In genomic region chr2:20118051-20118450, GRCh38 we compare ENCODE assay signal across 22 cellular contexts.
DNase-seq lines count a peak whose midpoint lies in the region; ATAC-seq, FAIRE-seq and TF ChIP-seq lines count a peak whose summit lies in the region.
"Had no signal": no experiment of that assay in that cellular context is flagged by ENCODE, and none has a peak within 500 bp of the region (broad histone marks: within the 10 kb centered on the region; RNA-seq: fewer than 3 reads in every experiment).

No MANE protein-coding gene starts in this region.

- H3K79me1 ChIP-seq in H1 (ENCODE audit: low read depth, low read length) (no peaks in the 10 kb centered on the region), trophoblast cell (ENCODE audit: low read length) (peaks cover 24% of the 10 kb centered on the region)

- DNase-seq in H1 (ENCODE audit: low read depth in 1 of 2, low spot score in 2 of 2) (no peak), trophoblast cell (no peak), germinal center (ENCODE audit: low spot score) (no peak), heart right ventricle (no peak)
- no peak for DNase-seq in activated CD4-positive, alpha-beta T cell treated with anti-CD3 and anti-CD28 coated beads, Interleukin-2, amount 50 U/mL, for 1 hour
- DNase-seq: CD4-positive, alpha-beta T cell; CD8-positive, alpha-beta memory T cell; DMS 273 treated with DMSO at 0.1 percent for 48 hours; DMS79; EL; GDM1; HFFc6 had no signal

- intact Hi-C loops in heart right ventricle (cut with DNase I): no loop called here

- no peaks in the 10 kb centered on the region for H4K20me1 ChIP-seq in BLaER1 treated with 17β-estradiol and CSF1 and Interleukin-3, amounts not matched to agents 10 nM and 100 nM
- H4K20me1 ChIP-seq in H1 (replicated peaks in 1 of 2; ENCODE audit: control insufficient read depth in 1 of 2, insufficient read depth in 2 of 2, low read length in 2 of 2): peaks cover 0 to 4% of the 10 kb centered on the region in 2 experiments
- H4K20me1 ChIP-seq: BLaER1 had no signal

- peak overlapping the region; percentile 57; the same call in 1 of the 2 replicates for H4K8ac ChIP-seq in H1 (ENCODE audit: extremely low read depth, insufficient read depth, low read length)
- H4K8ac ChIP-seq in trophoblast cell (ENCODE audit: low read depth, low read length): no peak overlapping the region

- peaks cover 5% of the 10 kb centered on the region; the same call in 1 of the 2 replicates for H3K23me2 ChIP-seq in H1 (ENCODE audit: low read depth, low read length)

- H3K79me2 ChIP-seq in H1 (ENCODE audit: control insufficient read depth in 1 of 2, insufficient read depth in 2 of 2, low read length in 2 of 2) (peaks cover 0 to 4% of the 10 kb centered on the region in 2 experiments; a peak in 1 of 4 replicates), trophoblast cell (ENCODE audit: control insufficient read depth, insufficient read depth, low read length, poor library complexity) (no peaks in the 10 kb centered on the region)

- H2BK15ac ChIP-seq in H1 (ENCODE audit: low read length): no peak overlapping the region

- H3K23ac ChIP-seq in H1 (ENCODE audit: insufficient read length) (no peak overlapping the region), trophoblast cell (ENCODE audit: low read length) (no peak overlapping the region)

- H3K14ac ChIP-seq in H1 (ENCODE audit: insufficient read length) (no peak overlapping the region), trophoblast cell (ENCODE audit: low read length) (no peak overlapping the region)

- H2BK12ac ChIP-seq in H1 (ENCODE audit: low read depth, low read length): no peak overlapping the region
- no peak overlapping the region for H2BK12ac ChIP-seq in trophoblast cell (ENCODE audit: low read length)

- CTCF ChIA-PET in H1 (lab: Charles Lee; ENCODE audit: partially characterized antibody): interaction anchor here (0.8 to 1.8 kb wide), 6 partner anchors 10 to 104 kb away, joined by 3 to 9 read pairs (median 4); no protein-coding TSS in a partner anchor

- H3K27me3 ChIP-seq in BLaER1 treated with 17β-estradiol and CSF1 and Interleukin-3, amounts not matched to agents 10 nM and 100 nM: no peaks in the 10 kb centered on the region
- H3K27me3 ChIP-seq in H1 (replicated peaks in 1 of 4; ENCODE audit: control insufficient read depth in 3 of 4, extremely low read depth in 1 of 4, insufficient read depth in 3 of 4, low read length in 3 of 4): no peaks in the 10 kb centered on the region
- H3K27me3 ChIP-seq in trophoblast cell (ENCODE audit: insufficient read depth, low read length): no peaks in the 10 kb centered on the region
- no peaks in the 10 kb centered on the region for H3K27me3 ChIP-seq in heart right ventricle
- H3K27me3 ChIP-seq: BLaER1 had no signal

- no peak overlapping the region for H3K4me3 ChIP-seq in BLaER1 treated with 17β-estradiol and CSF1 and Interleukin-3, amounts not matched to agents 10 nM and 100 nM
- H3K4me3 ChIP-seq in H1 (ENCODE audit: extremely low read depth in 1 of 4, insufficient read depth in 2 of 4, low read depth in 3 of 4, low read length in 4 of 4) (no peak overlapping the region), trophoblast cell (ENCODE audit: low read depth, low read length) (no peak overlapping the region), heart right ventricle (no peak overlapping the region)
- H3K4me3 ChIP-seq: BLaER1, GM23338, HAP-1 had no signal

- no peak for TF ChIP-seq POLR2A in H1 (IDR thresholded peaks at IDR 0.05; ENCODE audit: control extremely low read depth in 1 of 2, low read depth in 2 of 2, low read length in 2 of 2)

- peaks cover 0 to 11% (median 9%) of the 10 kb centered on the region in 10 experiments; a peak in 15 of 20 replicates for H3K4me1 ChIP-seq in BLaER1 treated with 17β-estradiol and CSF1 and Interleukin-3, amounts not matched to agents 10 nM and 100 nM
- H3K4me1 ChIP-seq in H1 (replicated peaks in 1 of 4; ENCODE audit: control insufficient read depth in 3 of 4, insufficient read depth in 4 of 4, low read length in 3 of 4) (peaks cover 0 to 2% (median 0%) of the 10 kb centered on the region in 4 experiments; a peak in 1 of 7 replicates), trophoblast cell (ENCODE audit: control insufficient read depth in 1 of 2, insufficient read depth in 2 of 2, low read length in 2 of 2) (peaks cover 24% of the 10 kb centered on the region in 2 experiments), heart right ventricle (peaks cover 0 to 15% (median 5%) of the 10 kb centered on the region in 9 donors)
- H3K4me1 ChIP-seq: HAP-1 had no signal

- H2AK5ac ChIP-seq in H1 (ENCODE audit: low read depth, low read length) (no peak overlapping the region), trophoblast cell (ENCODE audit: low read length) (no peak overlapping the region)

- H4K5ac ChIP-seq in H1 (ENCODE audit: insufficient read length, low read depth, low read length): no peak overlapping the region

- H3K27ac ChIP-seq in BLaER1 treated with 17β-estradiol and CSF1 and Interleukin-3, amounts not matched to agents 10 nM and 100 nM: no peak overlapping the region
- H3K27ac ChIP-seq in H1 (ENCODE audit: low read depth, low read length) (no peak overlapping the region), trophoblast cell (ENCODE audit: low read depth, low read length) (no peak overlapping the region), heart right ventricle (no peak overlapping the region)
- H3K27ac ChIP-seq: 22Rv1, BLaER1 had no signal

- H3K56ac ChIP-seq in H1 (replicated peaks; ENCODE audit: insufficient read length, low read depth, low read length): no peak overlapping the region

- FAIRE-seq in H1 (lab: Jason Lieb, UNC): no peak
- FAIRE-seq: A204.1, D721Med, GM12892, GM19239, H54 had no signal

- no peak overlapping the region for H2AFZ ChIP-seq in H1 (ENCODE audit: low read length)
- H2AFZ ChIP-seq in trophoblast cell (ENCODE audit: insufficient read depth, low read length, poor library complexity): no peak overlapping the region
- H2AFZ ChIP-seq: GM23338 had no signal

- no peak for TF ChIP-seq EP300 in H1 (IDR thresholded peaks at IDR 0.05; ENCODE audit: borderline replicate concordance in 1 of 2, low read depth in 2 of 2, low read length in 2 of 2)

- no peak overlapping the region for H3K9ac ChIP-seq in BLaER1 treated with 17β-estradiol and CSF1 and Interleukin-3, amounts not matched to agents 10 nM and 100 nM
- H3K9ac ChIP-seq in H1 (replicated peaks in 1 of 4; ENCODE audit: extremely low read depth in 1 of 4, low read depth in 3 of 4, low read length in 3 of 4) (no peak overlapping the region), trophoblast cell (ENCODE audit: low read length) (no peak overlapping the region)
- H3K9ac ChIP-seq: BLaER1 had no signal

- H4K12ac ChIP-seq in trophoblast cell (ENCODE audit: low read depth, low read length): no peak overlapping the region

- TF ChIP-seq CTCF in H1 (IDR thresholded peaks at IDR 0.05; ENCODE audit: control extremely low read depth in 1 of 3, insufficient read depth in 1 of 3, low read depth in 1 of 3, low read length in 3 of 3): no peak
- TF ChIP-seq CTCF in heart right ventricle (IDR thresholded peaks at IDR 0.05): no peak

- H3K9me3 ChIP-seq in BLaER1 treated with 17β-estradiol and CSF1 and Interleukin-3, amounts not matched to agents 10 nM and 100 nM (replicated peaks in 1 of 11): 0 out of 22 replicates have a peak, but pooled peaks cover 0 to 5% (median 0%) of the 10 kb centered on the region in 11 experiments
- H3K9me3 ChIP-seq in H1 (ENCODE audit: insufficient read depth in 2 of 2, low read depth in 1 of 2, low read length in 1 of 2) (no peaks in the 10 kb centered on the region), trophoblast cell (ENCODE audit: insufficient read depth, low read depth, low read length) (peaks cover 2% of the 10 kb centered on the region), heart right ventricle (no peaks in the 10 kb centered on the region)
- H3K9me3 ChIP-seq: BLaER1, HAP-1 had no signal

- ATAC-seq in heart right ventricle: no peak
- ATAC-seq: GM23338 had no signal

- no peak overlapping the region for H2BK20ac ChIP-seq in H1 (ENCODE audit: low read length)

- WGBS in H1 (ENCODE audit: extremely low coverage in 1 of 2, insufficient coverage in 1 of 2, insufficient read length in 1 of 2, insufficient replicate concordance in 2 of 2, low coverage in 1 of 2, low lambda C conversion rate in 2 of 2, missing lambda C conversion rate in 1 of 2), 2 experiments: 92% methylated on average over 8 of the region's 8 CpGs; no CpG with 5 or more reads in 1 of the 2 experiments
- WGBS in trophoblast cell (ENCODE audit: extremely low coverage, insufficient coverage, insufficient read length): no CpG with 5 or more reads among the region's 8 CpGs
- WGBS in heart right ventricle, 2 donors: 79 to 82% methylated on average over 8 of the region's 8 CpGs

- H3K18ac ChIP-seq in H1 (ENCODE audit: extremely low read depth, low read length): no peak overlapping the region
- H3K18ac ChIP-seq in trophoblast cell (ENCODE audit: low read length): no peak overlapping the region

- peak overlapping the region in 10 of 11 experiments; percentile 5 to 50 (median 24); a peak in 12 of 22 replicates for H3K4me2 ChIP-seq in BLaER1 treated with 17β-estradiol and CSF1 and Interleukin-3, amounts not matched to agents 10 nM and 100 nM
- no peak overlapping the region for H3K4me2 ChIP-seq in H1 (ENCODE audit: insufficient read depth in 1 of 2, low read depth in 2 of 2, low read length in 2 of 2)
- H3K4me2 ChIP-seq in trophoblast cell (ENCODE audit: low read length): no peak overlapping the region
- H3K4me2 ChIP-seq: BLaER1, GM23338 had no signal

- H3K4ac ChIP-seq in H1 (replicated peaks; ENCODE audit: insufficient read length, low read depth, low read length) (no peak overlapping the region), trophoblast cell (ENCODE audit: low read depth, low read length) (no peak overlapping the region)

- TF ChIP-seq RAD21 in H1 (IDR thresholded peaks at IDR 0.05 in 1 of 2, conservative IDR thresholded peaks at IDR 0.05 in 1 of 2; ENCODE audit: low read depth in 2 of 2, low read length in 2 of 2): no peak

- no peak overlapping the region for H2BK5ac ChIP-seq in H1 (ENCODE audit: low read depth, low read length)
- no peak overlapping the region for H2BK5ac ChIP-seq in trophoblast cell (ENCODE audit: low read depth, low read length, poor library complexity)

- H4K91ac ChIP-seq in H1 (replicated peaks; ENCODE audit: insufficient read length, low read length) (no peak overlapping the region), trophoblast cell (ENCODE audit: low read depth, low read length) (peak overlapping the region; percentile 1)

- POLR2A ChIA-PET in H1 (lab: Charles Lee; ENCODE audit: partially characterized antibody): interaction anchor here (0.6 to 1.0 kb wide), 2 partner anchors 28 to 77 kb away, joined by 3 to 4 read pairs; no protein-coding TSS in a partner anchor

- H2BK120ac ChIP-seq in H1 (replicated peaks; ENCODE audit: low read depth, low read length) (no peak overlapping the region), trophoblast cell (ENCODE audit: insufficient read depth, low read length, poor library complexity) (no peak overlapping the region)

- no peaks in the 10 kb centered on the region for H3K36me3 ChIP-seq in BLaER1 treated with 17β-estradiol and CSF1 and Interleukin-3, amounts not matched to agents 10 nM and 100 nM
- H3K36me3 ChIP-seq in H1 (ENCODE audit: control insufficient read depth in 2 of 4, insufficient read depth in 4 of 4, low read length in 3 of 4): no peaks in the 10 kb centered on the region
- H3K36me3 ChIP-seq in trophoblast cell (ENCODE audit: control insufficient read depth in 1 of 2, insufficient read depth in 2 of 2, low read length in 2 of 2): no peaks in the 10 kb centered on the region
- no peaks in the 10 kb centered on the region for H3K36me3 ChIP-seq in heart right ventricle
- H3K36me3 ChIP-seq: BLaER1, HAP-1 had no signal

Comparison
In these comparisons a context has a peak if more than half of its experiments do, and no peak if none do; other contexts are left out.
1. H3K4me2 ChIP-seq: peak in BLaER1 treated with 17β-estradiol and CSF1 and Interleukin-3, amounts not matched to agents 10 nM and 100 nM (10 of 11); none in H1 (0 of 2) and trophoblast cell (single experiment).